ENCODE assay signal across 1 cellular context in the genomic region with DNA sequence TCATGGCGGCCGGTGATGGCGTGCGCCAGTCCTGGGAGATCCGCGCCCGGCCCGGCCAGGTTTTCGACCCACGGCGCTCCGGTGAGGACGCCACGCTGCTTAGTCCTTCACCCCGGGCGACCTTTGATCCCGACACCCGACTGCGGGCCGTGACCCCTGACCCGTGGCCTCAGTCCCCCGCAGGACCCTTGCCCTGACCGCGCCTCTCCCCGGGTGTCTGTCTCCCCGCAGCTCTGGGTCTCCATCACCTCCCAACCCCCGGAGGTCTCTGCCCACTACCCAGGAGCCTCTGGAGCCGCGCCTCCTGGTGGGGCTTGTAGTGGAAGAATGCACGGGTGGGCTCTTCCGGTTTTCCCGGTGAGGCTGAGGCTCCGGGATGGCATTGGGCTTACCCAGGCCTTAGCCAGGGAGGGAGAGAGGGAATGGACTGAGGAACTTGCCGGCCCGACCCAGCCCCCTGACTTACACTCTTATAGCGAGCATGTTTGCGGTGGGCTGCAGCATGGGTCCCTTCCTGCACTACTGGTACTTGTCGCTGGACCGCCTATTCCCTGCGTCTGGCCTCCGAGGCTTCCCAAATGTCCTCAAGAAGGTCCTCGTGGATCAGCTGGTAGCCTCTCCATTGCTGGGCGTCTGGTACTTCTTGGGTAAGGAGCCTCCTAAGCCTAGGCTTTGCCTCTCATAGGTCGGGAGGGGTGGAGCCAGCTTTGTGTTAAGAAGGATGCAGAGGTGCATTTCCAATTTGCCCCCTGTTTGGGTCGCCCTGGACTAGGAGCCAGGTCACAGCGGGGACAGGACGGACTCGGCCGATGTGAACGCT.
A peak's percentile ranks its signal among the peaks of the same experiment; 100 is the strongest.
TF ChIP-seq lines count a peak whose summit lies in the region.

No MANE protein-coding gene starts in this region.

TF ChIP-seq in HepG2, 621 proteins besides CTCF, POLR2A, EP300 and RAD21 (continued from another document and continues in another):
- TF ChIP-seq, protein P1, sequence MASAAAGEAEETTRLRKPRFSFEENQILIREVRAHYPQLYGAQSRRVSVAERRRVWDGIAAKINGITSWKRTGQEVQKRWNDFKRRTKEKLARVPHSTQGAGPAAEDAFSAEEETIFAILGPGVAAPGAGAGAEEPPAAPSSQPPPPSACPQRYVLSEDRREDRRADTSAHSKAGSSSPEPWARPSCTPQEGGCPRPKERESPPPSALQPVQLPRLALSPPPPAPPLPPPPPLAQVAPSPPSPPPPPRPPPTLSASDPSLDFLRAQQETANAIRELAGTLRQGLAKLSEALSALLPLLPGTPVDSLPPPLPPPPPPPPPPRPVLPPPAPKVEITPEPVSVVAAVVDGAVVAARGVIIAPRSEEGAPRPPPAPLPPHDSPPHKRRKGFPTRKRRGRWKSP (CRISPR knock-in tag; IDR thresholded peaks at IDR 0.05) = no peak
- TF ChIP-seq SYNCRIP (IDR thresholded peaks at IDR 0.05; ENCODE audit: insufficient read depth, low read depth, low read length) = no peak
- no peak for TF ChIP-seq ZFP36 (IDR thresholded peaks at IDR 0.05; ENCODE audit: borderline replicate concordance, low read depth, low read length, partially characterized antibody)
- no peak for TF ChIP-seq ZNF234 (CRISPR knock-in tag; conservative IDR thresholded peaks at IDR 0.05)
- TF ChIP-seq, protein P2, sequence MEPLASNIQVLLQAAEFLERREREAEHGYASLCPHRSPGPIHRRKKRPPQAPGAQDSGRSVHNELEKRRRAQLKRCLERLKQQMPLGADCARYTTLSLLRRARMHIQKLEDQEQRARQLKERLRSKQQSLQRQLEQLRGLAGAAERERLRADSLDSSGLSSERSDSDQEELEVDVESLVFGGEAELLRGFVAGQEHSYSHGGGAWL (CRISPR knock-in tag; IDR thresholded peaks at IDR 0.05) = no peak
- no peak for TF ChIP-seq KLF15 (CRISPR knock-in tag; IDR thresholded peaks at IDR 0.05; ENCODE audit: borderline replicate concordance)
- TF ChIP-seq, protein P3, sequence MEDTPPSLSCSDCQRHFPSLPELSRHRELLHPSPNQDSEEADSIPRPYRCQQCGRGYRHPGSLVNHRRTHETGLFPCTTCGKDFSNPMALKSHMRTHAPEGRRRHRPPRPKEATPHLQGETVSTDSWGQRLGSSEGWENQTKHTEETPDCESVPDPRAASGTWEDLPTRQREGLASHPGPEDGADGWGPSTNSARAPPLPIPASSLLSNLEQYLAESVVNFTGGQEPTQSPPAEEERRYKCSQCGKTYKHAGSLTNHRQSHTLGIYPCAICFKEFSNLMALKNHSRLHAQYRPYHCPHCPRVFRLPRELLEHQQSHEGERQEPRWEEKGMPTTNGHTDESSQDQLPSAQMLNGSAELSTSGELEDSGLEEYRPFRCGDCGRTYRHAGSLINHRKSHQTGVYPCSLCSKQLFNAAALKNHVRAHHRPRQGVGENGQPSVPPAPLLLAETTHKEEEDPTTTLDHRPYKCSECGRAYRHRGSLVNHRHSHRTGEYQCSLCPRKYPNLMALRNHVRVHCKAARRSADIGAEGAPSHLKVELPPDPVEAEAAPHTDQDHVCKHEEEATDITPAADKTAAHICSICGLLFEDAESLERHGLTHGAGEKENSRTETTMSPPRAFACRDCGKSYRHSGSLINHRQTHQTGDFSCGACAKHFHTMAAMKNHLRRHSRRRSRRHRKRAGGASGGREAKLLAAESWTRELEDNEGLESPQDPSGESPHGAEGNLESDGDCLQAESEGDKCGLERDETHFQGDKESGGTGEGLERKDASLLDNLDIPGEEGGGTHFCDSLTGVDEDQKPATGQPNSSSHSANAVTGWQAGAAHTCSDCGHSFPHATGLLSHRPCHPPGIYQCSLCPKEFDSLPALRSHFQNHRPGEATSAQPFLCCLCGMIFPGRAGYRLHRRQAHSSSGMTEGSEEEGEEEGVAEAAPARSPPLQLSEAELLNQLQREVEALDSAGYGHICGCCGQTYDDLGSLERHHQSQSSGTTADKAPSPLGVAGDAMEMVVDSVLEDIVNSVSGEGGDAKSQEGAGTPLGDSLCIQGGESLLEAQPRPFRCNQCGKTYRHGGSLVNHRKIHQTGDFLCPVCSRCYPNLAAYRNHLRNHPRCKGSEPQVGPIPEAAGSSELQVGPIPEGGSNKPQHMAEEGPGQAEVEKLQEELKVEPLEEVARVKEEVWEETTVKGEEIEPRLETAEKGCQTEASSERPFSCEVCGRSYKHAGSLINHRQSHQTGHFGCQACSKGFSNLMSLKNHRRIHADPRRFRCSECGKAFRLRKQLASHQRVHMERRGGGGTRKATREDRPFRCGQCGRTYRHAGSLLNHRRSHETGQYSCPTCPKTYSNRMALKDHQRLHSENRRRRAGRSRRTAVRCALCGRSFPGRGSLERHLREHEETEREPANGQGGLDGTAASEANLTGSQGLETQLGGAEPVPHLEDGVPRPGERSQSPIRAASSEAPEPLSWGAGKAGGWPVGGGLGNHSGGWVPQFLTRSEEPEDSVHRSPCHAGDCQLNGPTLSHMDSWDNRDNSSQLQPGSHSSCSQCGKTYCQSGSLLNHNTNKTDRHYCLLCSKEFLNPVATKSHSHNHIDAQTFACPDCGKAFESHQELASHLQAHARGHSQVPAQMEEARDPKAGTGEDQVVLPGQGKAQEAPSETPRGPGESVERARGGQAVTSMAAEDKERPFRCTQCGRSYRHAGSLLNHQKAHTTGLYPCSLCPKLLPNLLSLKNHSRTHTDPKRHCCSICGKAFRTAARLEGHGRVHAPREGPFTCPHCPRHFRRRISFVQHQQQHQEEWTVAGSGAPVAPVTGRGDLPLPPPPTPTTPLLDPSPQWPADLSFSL (CRISPR knock-in tag; IDR thresholded peaks at IDR 0.05) = no peak
- TF ChIP-seq, protein P4, sequence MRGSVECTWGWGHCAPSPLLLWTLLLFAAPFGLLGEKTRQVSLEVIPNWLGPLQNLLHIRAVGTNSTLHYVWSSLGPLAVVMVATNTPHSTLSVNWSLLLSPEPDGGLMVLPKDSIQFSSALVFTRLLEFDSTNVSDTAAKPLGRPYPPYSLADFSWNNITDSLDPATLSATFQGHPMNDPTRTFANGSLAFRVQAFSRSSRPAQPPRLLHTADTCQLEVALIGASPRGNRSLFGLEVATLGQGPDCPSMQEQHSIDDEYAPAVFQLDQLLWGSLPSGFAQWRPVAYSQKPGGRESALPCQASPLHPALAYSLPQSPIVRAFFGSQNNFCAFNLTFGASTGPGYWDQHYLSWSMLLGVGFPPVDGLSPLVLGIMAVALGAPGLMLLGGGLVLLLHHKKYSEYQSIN (CRISPR knock-in tag; IDR thresholded peaks at IDR 0.05; ENCODE audit: borderline replicate concordance) = no peak
- peak; percentile 31; the same call in 1 of the 2 replicates for TF ChIP-seq ZNF296 (CRISPR knock-in tag; conservative IDR thresholded peaks at IDR 0.05)
- no peak for TF ChIP-seq ZNF33A (CRISPR knock-in tag; IDR thresholded peaks at IDR 0.05; ENCODE audit: borderline replicate concordance)
- no peak for TF ChIP-seq ZNF546 (CRISPR knock-in tag; conservative IDR thresholded peaks at IDR 0.05)
- TF ChIP-seq HNF4G (IDR thresholded peaks at IDR 0.05; ENCODE audit: borderline replicate concordance, low read depth, low read length) = peak; percentile 40; the same call in 1 of the 2 replicates
- TF ChIP-seq HNF4G (CRISPR knock-in tag; IDR thresholded peaks at IDR 0.05; ENCODE audit: borderline replicate concordance, low read depth) = no peak
- no peak for TF ChIP-seq NONO (IDR thresholded peaks at IDR 0.05)
- TF ChIP-seq NONO (CRISPR knock-in tag; conservative IDR thresholded peaks at IDR 0.05) = peak; percentile 67
- no peak for TF ChIP-seq ZNF343 (CRISPR knock-in tag; IDR thresholded peaks at IDR 0.05)
- TF ChIP-seq ZNF333 (CRISPR knock-in tag; IDR thresholded peaks at IDR 0.05; ENCODE audit: borderline replicate concordance) = 0 out of 2 replicates have a peak, but pooled peaks have one; percentile 48
- TF ChIP-seq GATAD1 (CRISPR knock-in tag; IDR thresholded peaks at IDR 0.05) = no peak
- TF ChIP-seq, protein P5, sequence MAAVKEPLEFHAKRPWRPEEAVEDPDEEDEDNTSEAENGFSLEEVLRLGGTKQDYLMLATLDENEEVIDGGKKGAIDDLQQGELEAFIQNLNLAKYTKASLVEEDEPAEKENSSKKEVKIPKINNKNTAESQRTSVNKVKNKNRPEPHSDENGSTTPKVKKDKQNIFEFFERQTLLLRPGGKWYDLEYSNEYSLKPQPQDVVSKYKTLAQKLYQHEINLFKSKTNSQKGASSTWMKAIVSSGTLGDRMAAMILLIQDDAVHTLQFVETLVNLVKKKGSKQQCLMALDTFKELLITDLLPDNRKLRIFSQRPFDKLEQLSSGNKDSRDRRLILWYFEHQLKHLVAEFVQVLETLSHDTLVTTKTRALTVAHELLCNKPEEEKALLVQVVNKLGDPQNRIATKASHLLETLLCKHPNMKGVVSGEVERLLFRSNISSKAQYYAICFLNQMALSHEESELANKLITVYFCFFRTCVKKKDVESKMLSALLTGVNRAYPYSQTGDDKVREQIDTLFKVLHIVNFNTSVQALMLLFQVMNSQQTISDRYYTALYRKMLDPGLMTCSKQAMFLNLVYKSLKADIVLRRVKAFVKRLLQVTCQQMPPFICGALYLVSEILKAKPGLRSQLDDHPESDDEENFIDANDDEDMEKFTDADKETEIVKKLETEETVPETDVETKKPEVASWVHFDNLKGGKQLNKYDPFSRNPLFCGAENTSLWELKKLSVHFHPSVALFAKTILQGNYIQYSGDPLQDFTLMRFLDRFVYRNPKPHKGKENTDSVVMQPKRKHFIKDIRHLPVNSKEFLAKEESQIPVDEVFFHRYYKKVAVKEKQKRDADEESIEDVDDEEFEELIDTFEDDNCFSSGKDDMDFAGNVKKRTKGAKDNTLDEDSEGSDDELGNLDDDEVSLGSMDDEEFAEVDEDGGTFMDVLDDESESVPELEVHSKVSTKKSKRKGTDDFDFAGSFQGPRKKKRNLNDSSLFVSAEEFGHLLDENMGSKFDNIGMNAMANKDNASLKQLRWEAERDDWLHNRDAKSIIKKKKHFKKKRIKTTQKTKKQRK (IDR thresholded peaks at IDR 0.05; ENCODE audit: low read length) = no peak
- TF ChIP-seq, protein P6, sequence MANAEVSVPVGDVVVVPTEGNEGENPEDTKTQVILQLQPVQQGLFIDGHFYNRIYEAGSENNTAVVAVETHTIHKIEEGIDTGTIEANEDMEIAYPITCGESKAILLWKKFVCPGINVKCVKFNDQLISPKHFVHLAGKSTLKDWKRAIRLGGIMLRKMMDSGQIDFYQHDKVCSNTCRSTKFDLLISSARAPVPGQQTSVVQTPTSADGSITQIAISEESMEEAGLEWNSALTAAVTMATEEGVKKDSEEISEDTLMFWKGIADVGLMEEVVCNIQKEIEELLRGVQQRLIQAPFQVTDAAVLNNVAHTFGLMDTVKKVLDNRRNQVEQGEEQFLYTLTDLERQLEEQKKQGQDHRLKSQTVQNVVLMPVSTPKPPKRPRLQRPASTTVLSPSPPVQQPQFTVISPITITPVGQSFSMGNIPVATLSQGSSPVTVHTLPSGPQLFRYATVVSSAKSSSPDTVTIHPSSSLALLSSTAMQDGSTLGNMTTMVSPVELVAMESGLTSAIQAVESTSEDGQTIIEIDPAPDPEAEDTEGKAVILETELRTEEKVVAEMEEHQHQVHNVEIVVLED (CRISPR knock-in tag; IDR thresholded peaks at IDR 0.05; ENCODE audit: borderline replicate concordance) = no peak
- no peak for TF ChIP-seq ZNF468 (CRISPR knock-in tag; IDR thresholded peaks at IDR 0.05)
- no peak for TF ChIP-seq BHLHE40 (IDR thresholded peaks at IDR 0.05; ENCODE audit: low read length)
- TF ChIP-seq ZFP41 (CRISPR knock-in tag; IDR thresholded peaks at IDR 0.05; ENCODE audit: borderline replicate concordance) = no peak
- TF ChIP-seq ZNF264 (CRISPR knock-in tag; IDR thresholded peaks at IDR 0.05) = no peak
- TF ChIP-seq ATAD3A (CRISPR knock-in tag; IDR thresholded peaks at IDR 0.05) = no peak
- TF ChIP-seq, protein P7, sequence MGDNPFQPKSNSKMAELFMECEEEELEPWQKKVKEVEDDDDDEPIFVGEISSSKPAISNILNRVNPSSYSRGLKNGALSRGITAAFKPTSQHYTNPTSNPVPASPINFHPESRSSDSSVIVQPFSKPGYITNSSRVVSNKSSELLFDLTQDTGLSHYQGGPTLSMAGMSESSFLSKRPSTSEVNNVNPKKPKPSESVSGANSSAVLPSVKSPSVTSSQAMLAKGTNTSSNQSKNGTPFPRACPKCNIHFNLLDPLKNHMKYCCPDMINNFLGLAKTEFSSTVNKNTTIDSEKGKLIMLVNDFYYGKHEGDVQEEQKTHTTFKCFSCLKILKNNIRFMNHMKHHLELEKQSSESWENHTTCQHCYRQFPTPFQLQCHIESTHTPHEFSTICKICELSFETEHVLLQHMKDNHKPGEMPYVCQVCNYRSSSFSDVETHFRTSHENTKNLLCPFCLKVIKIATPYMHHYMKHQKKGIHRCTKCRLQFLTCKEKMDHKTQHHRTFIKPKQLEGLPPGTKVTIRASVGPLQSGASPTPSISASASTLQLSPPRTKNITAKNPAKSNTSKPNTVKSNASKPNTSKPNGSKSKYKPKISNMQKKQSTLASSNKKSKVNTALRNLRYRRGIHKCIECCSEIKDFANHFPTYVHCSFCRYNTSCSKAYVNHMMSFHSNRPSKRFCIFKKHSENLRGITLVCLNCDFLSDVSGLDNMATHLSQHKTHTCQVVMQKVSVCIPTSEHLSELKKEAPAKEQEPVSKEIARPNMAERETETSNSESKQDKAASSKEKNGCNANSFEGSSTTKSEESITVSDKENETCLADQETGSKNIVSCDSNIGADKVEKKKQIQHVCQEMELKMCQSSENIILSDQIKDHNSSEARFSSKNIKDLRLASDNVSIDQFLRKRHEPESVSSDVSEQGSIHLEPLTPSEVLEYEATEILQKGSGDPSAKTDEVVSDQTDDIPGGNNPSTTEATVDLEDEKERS (CRISPR knock-in tag; IDR thresholded peaks at IDR 0.05) = no peak
- no peak for TF ChIP-seq POLR2AphosphoS2 (IDR thresholded peaks at IDR 0.05; ENCODE audit: low read depth, low read length)
